ENCODE assay signal across 1 cellular context in genomic region chr10:67520924-67521520, GRCh38.
TF ChIP-seq lines count a peak whose summit lies in the region.

No MANE protein-coding gene starts in this region.

TF ChIP-seq in WTC11, 78 proteins besides CTCF, POLR2A, EP300 and RAD21 (continued from another document):
- TF ChIP-seq GTF2I (CRISPR knock-in tag; conservative IDR thresholded peaks at IDR 0.05), result no peak
- TF ChIP-seq KAT7 (CRISPR knock-in tag; IDR thresholded peaks at IDR 0.05; ENCODE audit: borderline replicate concordance), result no peak
- no peak for TF ChIP-seq ATF2 (CRISPR knock-in tag; IDR thresholded peaks at IDR 0.05; ENCODE audit: borderline replicate concordance, low read depth)
- TF ChIP-seq ZNF396 (CRISPR knock-in tag; IDR thresholded peaks at IDR 0.05; ENCODE audit: borderline replicate concordance), result no peak
- TF ChIP-seq HMGA2 (CRISPR knock-in tag; IDR thresholded peaks at IDR 0.05), result no peak
- no peak for TF ChIP-seq ZNF219 (CRISPR knock-in tag; IDR thresholded peaks at IDR 0.05; ENCODE audit: borderline replicate concordance)
TF ChIP-seq in WTC11: peak in this region for 0.
